ENCODE assay signal across 8 cellular contexts in genomic region chr1:218284377-218284916, GRCh38. TPM values are rescaled to one million over a fixed set of nuclear protein-coding genes. Genes with fewer than 3 reads are reported as not detected.
DNase-seq lines count a peak whose midpoint lies in the region; ATAC-seq, FAIRE-seq and TF ChIP-seq lines count a peak whose summit lies in the region.

No MANE protein-coding gene starts in this region.

- H3K4me3 ChIP-seq in A673 (ENCODE audit: low read depth, low read length, poor library complexity, severe bottlenecking) (peak overlapping the region; percentile 78), HL-60 (replicated peaks; ENCODE audit: insufficient read depth, low read length) (peak overlapping the region; percentile 95), astrocyte (ENCODE audit: insufficient read depth, low read depth, low read length) (peak overlapping the region; percentile 100), kidney epithelial cell (ENCODE audit: low read depth, low read length) (peak overlapping the region; percentile 95)

- H3K4me3 Mint-ChIP-seq in astrocyte (ENCODE audit: unreplicated experiment): peak overlapping the region; percentile 100

- BruUV-seq in A673 (replicated peaks; lab: Mats Ljungman, UMichigan): no TSS peak

- no peak for FAIRE-seq in astrocyte (lab: Jason Lieb, UNC)

- H3K27ac Mint-ChIP-seq in astrocyte (ENCODE audit: unreplicated experiment): peak overlapping the region; percentile 98

- H3K36me3 Mint-ChIP-seq in astrocyte (ENCODE audit: low read depth, unreplicated experiment): no peaks in the 10 kb centered on the region

- H3K9ac ChIP-seq in astrocyte (ENCODE audit: low read length): peak overlapping the region; percentile 93

- no peaks in the 10 kb centered on the region for H3K9me3 ChIP-seq in A673 (ENCODE audit: low read depth, low read length, poor library complexity, severe bottlenecking)
- H3K9me3 ChIP-seq in astrocyte (ENCODE audit: insufficient read depth, low read depth, low read length): no peaks in the 10 kb centered on the region

- intact Hi-C loops in A673 (cut with micrococcal nuclease; ENCODE audit: unreplicated experiment): no loop called here

- H3K27ac ChIP-seq in A673 (ENCODE audit: low read depth, low read length, poor library complexity, severe bottlenecking) (peak overlapping the region; percentile 63), HL-60 (replicated peaks) (peak overlapping the region; percentile 75), astrocyte (ENCODE audit: low read depth, low read length) (peak overlapping the region; percentile 77), substantia nigra (ENCODE audit: low read depth, low read length, poor library complexity, severe bottlenecking) (peak overlapping the region; percentile 67)

- H2AFZ ChIP-seq in astrocyte (ENCODE audit: low read depth, low read length): peak overlapping the region; percentile 100

- H4K20me1 ChIP-seq in astrocyte (ENCODE audit: insufficient read depth, low read length): no peaks in the 10 kb centered on the region

- peaks cover 7% of the 10 kb centered on the region for H3K4me1 ChIP-seq in A673 (ENCODE audit: insufficient read depth, low read length, poor library complexity, severe bottlenecking)
- peaks cover 11% of the 10 kb centered on the region for H3K4me1 ChIP-seq in astrocyte (ENCODE audit: insufficient read depth, low read length)

- H3K79me2 ChIP-seq in astrocyte (ENCODE audit: insufficient read depth, low read length): peaks cover 44% of the 10 kb centered on the region

- peaks cover 5% of the 10 kb centered on the region for H3K4me1 Mint-ChIP-seq in astrocyte (ENCODE audit: low read depth, unreplicated experiment)

- H3K4me2 ChIP-seq in astrocyte (ENCODE audit: low read length): peak overlapping the region; percentile 96

- peak; percentile 28 for ATAC-seq in GM19023 (IDR thresholded peaks at IDR 0.05; ENCODE audit: unreplicated experiment)

- no peak for DNase-seq in A673 (ENCODE audit: low spot score)
- DNase-seq in HL-60 (ENCODE audit: low read depth in 1 of 2, low spot score in 1 of 2): no peak
- DNase-seq in astrocyte (ENCODE audit: low read depth): no peak
- no peak for DNase-seq in kidney epithelial cell (ENCODE audit: low read depth)
- peak in 13 of 49 donors; percentile 29 to 46 (median 33) for DNase-seq in substantia nigra (lab: John Stamatoyannopoulos, UW)
- no peak for DNase-seq in globus pallidus (ENCODE audit: low spot score)
- DNase-seq in ureter (ENCODE audit: low spot score): no peak

- TF ChIP-seq CTCF in A673 (conservative IDR thresholded peaks at IDR 0.05; ENCODE audit: low read depth, low read length) (no peak), HL-60 (IDR thresholded peaks at IDR 0.05; ENCODE audit: insufficient read depth, low read length) (no peak), astrocyte (IDR thresholded peaks at IDR 0.05; ENCODE audit: insufficient read depth, low read depth, low read length) (no peak), kidney epithelial cell (IDR thresholded peaks at IDR 0.05; ENCODE audit: insufficient read depth, low read length, poor library complexity, severe bottlenecking) (no peak)

- POLR2A ChIA-PET in A673 (lab: Charles Lee; ENCODE audit: low non-redundant PET): interaction anchor here (0.6 to 0.7 kb wide), 2 partner anchors 19 to 118 kb away, joined by 3 read pairs; no protein-coding TSS in a partner anchor

- H3K27me3 Mint-ChIP-seq in astrocyte (ENCODE audit: low read depth, unreplicated experiment): no peaks in the 10 kb centered on the region

- H3K27me3 ChIP-seq in A673 (replicated peaks; ENCODE audit: insufficient read depth, low read depth, low read length, poor library complexity) (no peaks in the 10 kb centered on the region), HL-60 (ENCODE audit: insufficient read depth, poor library complexity, severe bottlenecking) (no peaks in the 10 kb centered on the region), astrocyte (ENCODE audit: insufficient read depth, low read length) (no peaks in the 10 kb centered on the region), kidney epithelial cell (ENCODE audit: control insufficient read depth, insufficient read depth, low read length) (no peaks in the 10 kb centered on the region)

- CTCF ChIA-PET in A673 (lab: Charles Lee): no interaction called here

- H3K36me3 ChIP-seq in A673 (ENCODE audit: insufficient read depth, low read length, poor library complexity, severe bottlenecking): no peaks in the 10 kb centered on the region
- H3K36me3 ChIP-seq in astrocyte (ENCODE audit: insufficient read depth, low read length): no peaks in the 10 kb centered on the region
- H3K36me3 ChIP-seq in kidney epithelial cell (ENCODE audit: control insufficient read depth, insufficient read depth, low read length): no peaks in the 10 kb centered on the region

- H3K9me3 Mint-ChIP-seq in astrocyte (ENCODE audit: unreplicated experiment): no peaks in the 10 kb centered on the region

RNA-seq across cellular contexts. Expression of gene RRP15, which starts 0.6 kb away (rescaled TPM):
- total RNA-seq in A673 (2021) (31.3 and 38.4 TPM in 2 replicates), astrocyte (24.9 and 28.4 TPM in 2 replicates), kidney epithelial cell (7.9 and 9.7 TPM in 2 replicates), ureter (28.9 TPM)
